In genomic region chr22:48242461-48242864, GRCh38 we compare ENCODE assay signal across 24 cellular contexts.
"Had no signal": no experiment of that assay in that cellular context is flagged by ENCODE, and none has a peak within 500 bp of the region (broad histone marks: within the 10 kb centered on the region; RNA-seq: fewer than 3 reads in every experiment).

No MANE protein-coding gene starts in this region.

- H3K36me3 ChIP-seq: heart right ventricle, neural progenitor cell, tibial artery, WERI-Rb-1 had no signal

- H3K4me1 ChIP-seq: heart right ventricle, tibial artery had no signal

- DNase-seq: activated CD4-positive, alpha-beta T cell treated with anti-CD3 and anti-CD28 coated beads, Interleukin-2, amount 10 ng/mL, durations not matched to agents 7 days and 5 days; activated CD4-positive, CD25-positive, alpha-beta regulatory T cell treated with anti-CD3 and anti-CD28 coated beads, Interleukin-2, amount 50 U/mL, for 72 hours; activated CD8-positive, alpha-beta T cell treated with anti-CD3 and anti-CD28 coated beads for 36 hours; activated gamma-delta T cell treated with Interleukin-2 at 50 U/mL for 16 hours; activated T-cell treated with anti-CD3 and anti-CD28 coated beads, Interleukin-2, amount 50 U/mL, for 1 hour; aorta; central memory CD4-positive, alpha-beta T cell; foreskin fibroblast; heart right ventricle; kidney; retina; stimulated activated CD4-positive, alpha-beta T cell treated with anti-CD3 and anti-CD28 coated beads, Interleukin-4, amount 100 ng/mL, for 1 hour; stimulated activated naive CD8-positive, alpha-beta T cell treated with anti-CD3 and anti-CD28 coated beads, Interleukin-15, Interleukin-2, amounts not matched to agents 100 U/mL and 50 U/mL, for 24 hours; substantia nigra; T-helper 1 cell; WERI-Rb-1 had no signal

- H3K27ac ChIP-seq: heart right ventricle, neural progenitor cell, tibial artery, WERI-Rb-1 had no signal

- H3K27me3 ChIP-seq: neural progenitor cell had no signal

- H3K9me3 ChIP-seq: heart right ventricle, tibial artery had no signal

- H3K4me3 ChIP-seq: heart right ventricle, lung, neural progenitor cell, tibial artery had no signal

- H3K36me3 Mint-ChIP-seq: activated naive CD4-positive, alpha-beta T cell treated with anti-CD3 and anti-CD28 coated beads, Interleukin-2, amount 50 U/mL, for 72 hours; brain; mesothelial cell of epicardium; naive thymus-derived CD8-positive, alpha-beta T cell had no signal

- H3K9me3 Mint-ChIP-seq: activated CD4-positive, alpha-beta T cell treated with anti-CD3 and anti-CD28 coated beads, Interleukin-2, amount 10 ng/mL, durations not matched to agents 7 days and 5 days; activated CD8-positive, alpha-beta T cell treated with anti-CD3 and anti-CD28 coated beads for 36 hours; mesothelial cell of epicardium had no signal

- H3K4me3 Mint-ChIP-seq: activated CD4-positive, alpha-beta T cell treated with anti-CD3 and anti-CD28 coated beads, Interleukin-2, amount 10 ng/mL, durations not matched to agents 7 days and 5 days; activated CD8-positive, alpha-beta T cell treated with anti-CD3 and anti-CD28 coated beads for 36 hours; brain; mesothelial cell of epicardium; neural progenitor cell had no signal

- ATAC-seq: activated CD8-positive, alpha-beta T cell treated with anti-CD3 and anti-CD28 coated beads for 36 hours; activated naive CD4-positive, alpha-beta T cell treated with anti-CD3 and anti-CD28 coated beads, Interleukin-2, amount 50 U/mL, for 72 hours; heart right ventricle; naive thymus-derived CD8-positive, alpha-beta T cell; stimulated activated naive CD8-positive, alpha-beta T cell treated with anti-CD3 and anti-CD28 coated beads, Interleukin-15, Interleukin-2, amounts not matched to agents 100 U/mL and 50 U/mL, for 24 hours had no signal

- H3K27ac Mint-ChIP-seq: activated CD4-positive, alpha-beta T cell treated with anti-CD3 and anti-CD28 coated beads, Interleukin-2, amount 10 ng/mL, durations not matched to agents 7 days and 5 days; activated CD8-positive, alpha-beta T cell treated with anti-CD3 and anti-CD28 coated beads for 36 hours; activated naive CD4-positive, alpha-beta T cell treated with anti-CD3 and anti-CD28 coated beads, Interleukin-2, amount 50 U/mL, for 72 hours; brain; mesothelial cell of epicardium; neural progenitor cell; progenitor cell of endocrine pancreas had no signal
